Comparison of ENCODE assay signal across 8 cellular contexts in the genomic region with DNA sequence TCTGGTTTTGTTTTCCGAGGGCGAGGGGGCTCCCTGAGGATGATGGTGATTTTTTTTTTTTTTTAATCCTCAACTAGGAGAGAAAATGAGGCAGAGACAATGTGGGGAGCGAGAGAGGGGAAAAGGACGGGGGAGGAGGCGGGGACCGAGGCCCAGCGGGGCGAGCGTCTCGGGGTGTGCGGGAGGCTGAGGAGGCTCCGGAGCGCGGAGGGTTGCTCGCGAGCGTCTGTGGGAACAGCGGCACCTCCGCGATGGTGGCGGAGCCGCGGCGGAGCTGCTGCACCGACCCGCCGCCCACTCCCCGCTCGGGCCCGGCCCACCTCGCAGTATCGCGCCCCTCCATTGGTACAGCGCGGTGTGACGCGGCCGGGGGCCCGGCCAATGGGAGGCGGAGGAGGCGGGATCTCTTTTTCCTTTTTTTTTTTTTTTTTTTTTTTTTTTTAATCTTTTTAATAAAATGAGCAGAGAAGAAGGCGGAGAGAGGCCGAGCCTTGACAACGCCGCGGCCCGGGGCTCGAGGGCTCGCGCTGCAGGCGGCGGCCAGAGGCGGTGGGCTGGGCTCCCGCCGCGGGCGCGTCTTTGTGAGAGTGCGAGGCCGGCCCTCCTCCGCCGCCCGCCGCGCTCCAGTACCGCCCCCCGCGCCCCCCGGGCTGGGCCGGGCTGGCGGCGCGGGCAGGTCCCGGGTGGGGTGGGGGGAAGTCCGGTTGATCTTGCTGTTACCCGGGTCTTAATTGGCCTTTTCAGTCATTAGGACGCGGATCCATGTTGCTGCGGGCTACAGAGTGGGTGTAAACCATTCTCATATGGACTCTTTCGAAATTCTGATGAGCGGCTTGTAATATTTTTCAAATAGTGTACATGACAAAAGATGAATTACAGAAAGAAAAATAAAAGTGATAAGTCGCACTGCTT. TPM values are rescaled to one million over a fixed set of nuclear protein-coding genes. Genes with fewer than 3 reads are reported as not detected.
DNase-seq lines count a peak whose midpoint lies in the region; ATAC-seq and TF ChIP-seq lines count a peak whose summit lies in the region.

Gene RERE, minus strand, starts transcription at position 228 of the 912 bp plus-strand sequence.

- DNase-seq in DMS153 (lab: John Stamatoyannopoulos, UW) (peak; percentile 98), IMR-90 (peak; percentile 91), PC-9 (peak; percentile 71 to 96), activated T-cell treated with anti-CD3 and anti-CD28 coated beads for 48 hours (ENCODE audit: low read depth) (peak; percentile 97), erythroblast (lab: John Stamatoyannopoulos, UW) (peak; percentile 96 to 98)
- peak; percentile 96 for DNase-seq in stimulated activated CD8-positive, alpha-beta memory T cell treated with anti-CD3 and anti-CD28 coated beads, Interleukin-7, amount 100 ng/mL, for 1 hour (ENCODE audit: low read depth in 2 of 2)

- peak within 1 kb of the TSS; percentile 69 for H3K18ac ChIP-seq in IMR-90 (ENCODE audit: low read depth, low read length)

- peak within 1 kb of the TSS; percentile 40 for H4K5ac ChIP-seq in IMR-90 (ENCODE audit: low read depth, low read length)

- H3K36me3 ChIP-seq in IMR-90 (ENCODE audit: control insufficient read depth, insufficient read depth, low read length) (no peaks in the 10 kb centered on the region), PC-9 (ENCODE audit: low read depth) (no peaks in the 10 kb centered on the region), muscle layer of colon (ENCODE audit: insufficient read depth, low read length) (no peaks in the 10 kb centered on the region)

- peaks cover 2% of the 10 kb centered on the region; the same call in 1 of the 2 replicates for H3K9me1 ChIP-seq in IMR-90 (ENCODE audit: insufficient read depth, low read length)

- H3K56ac ChIP-seq in IMR-90 (ENCODE audit: extremely low read depth, insufficient read depth, low read length) = peak within 1 kb of the TSS; percentile 67

- dilution Hi-C loops in IMR-90 (cut with HindIII; ENCODE audit: low sequenced_read_pairs, unreplicated experiment) = no loop called here

- H3K4me1 ChIP-seq in IMR-90 (ENCODE audit: control insufficient read depth, insufficient read depth, low read length) = peaks cover 7% of the 10 kb centered on the region
- peaks cover 47% of the 10 kb centered on the region for H3K4me1 ChIP-seq in PC-9 (replicated peaks; ENCODE audit: insufficient read depth)
- peaks cover 35% of the 10 kb centered on the region for H3K4me1 ChIP-seq in muscle layer of colon (ENCODE audit: insufficient read depth, low read length)

- H3K79me2 ChIP-seq in PC-9 (ENCODE audit: low read depth) = peaks cover 42% of the 10 kb centered on the region

- TF ChIP-seq POLR2A in IMR-90 (IDR thresholded peaks at IDR 0.05; ENCODE audit: low read depth, low read length) (peak; percentile 93), erythroblast (IDR thresholded peaks at IDR 0.05; ENCODE audit: low read length) (peak; percentile 82)

- H3K79me1 ChIP-seq in IMR-90 (ENCODE audit: low read depth in 1 of 2, low read length in 2 of 2) = peaks cover 11 to 31% of the 10 kb centered on the region in 2 experiments; a peak in 3 of 4 replicates

- peak within 1 kb of the TSS; percentile 87 for H3K23ac ChIP-seq in IMR-90 (ENCODE audit: low read depth, low read length)

- H2BK20ac ChIP-seq in IMR-90 (ENCODE audit: low read depth, low read length) = 0 out of 2 replicates have a peak within 1 kb of the TSS, but pooled peaks have one; percentile 32

- H3K9ac ChIP-seq in IMR-90 (ENCODE audit: low read depth, low read length) = peak within 1 kb of the TSS; percentile 92
- peak within 1 kb of the TSS; percentile 96 for H3K9ac ChIP-seq in muscle layer of colon (ENCODE audit: low read length)

- POLR2A ChIA-PET in IMR-90 (lab: Charles Lee; ENCODE audit: unreplicated experiment) = no interaction called here
- POLR2A ChIA-PET in PC-9 (lab: Charles Lee; ENCODE audit: unreplicated experiment) = interaction anchor here (0.6 to 0.9 kb wide), 2 partner anchors 130 to 157 kb away, joined by 4 to 22 read pairs; no protein-coding TSS in a partner anchor

- H2BK120ac ChIP-seq in IMR-90 (ENCODE audit: low read depth, low read length) = peak within 1 kb of the TSS; percentile 68

- BruUV-seq in IMR-90 (replicated peaks; lab: Mats Ljungman, UMichigan) = no TSS peak
- no TSS peak for BruUV-seq in PC-9 (replicated peaks; lab: Mats Ljungman, UMichigan)

- H2AK9ac ChIP-seq in IMR-90 (replicated peaks; ENCODE audit: low read depth, low read length, poor library complexity) = peak within 1 kb of the TSS; percentile 68

- H2BK5ac ChIP-seq in IMR-90 (ENCODE audit: low read depth, low read length, poor library complexity, severe bottlenecking) = peak within 1 kb of the TSS; percentile 83

- peak within 1 kb of the TSS; percentile 83 to 85 for H4K8ac ChIP-seq in IMR-90 (ENCODE audit: low read depth in 2 of 2, low read length in 2 of 2)

- peak within 1 kb of the TSS; percentile 92 for H3K27ac ChIP-seq in IMR-90 (ENCODE audit: insufficient read depth, low read length)
- peak within 1 kb of the TSS; percentile 73 for H3K27ac ChIP-seq in PC-9
- peak within 1 kb of the TSS; percentile 99 for H3K27ac ChIP-seq in muscle layer of colon (ENCODE audit: low read depth, low read length)

- H3K9me3 ChIP-seq in IMR-90 (ENCODE audit: control insufficient read depth, insufficient read depth, low read length) (no peaks in the 10 kb centered on the region), PC-9 (ENCODE audit: insufficient read depth, low read depth) (no peaks in the 10 kb centered on the region), muscle layer of colon (ENCODE audit: low read length) (no peaks in the 10 kb centered on the region)

- H3F3A ChIP-seq in PC-9 (ENCODE audit: insufficient read depth, low read depth) = peaks cover 22% of the 10 kb centered on the region

- peak within 1 kb of the TSS; percentile 89 for H3K14ac ChIP-seq in IMR-90 (replicated peaks; ENCODE audit: low read depth, low read length)

- ATAC-seq in GM21529 (IDR thresholded peaks at IDR 0.05; ENCODE audit: unreplicated experiment) (peak; percentile 90), IMR-90 (ENCODE audit: low read depth) (peak; percentile 91)

- CTCF ChIA-PET in IMR-90 (lab: Yijun Ruan, JAX) (interaction anchor here (0.8 kb wide), 1 partner anchor 70 kb away, joined by 4 read pairs; no protein-coding TSS in a partner anchor), PC-9 (lab: Charles Lee) (no interaction called here)

- H3K4me2 ChIP-seq in IMR-90 (ENCODE audit: low read depth, low read length) (peak within 1 kb of the TSS; percentile 92), PC-9 (peak within 1 kb of the TSS; percentile 98)

- H3K9me2 ChIP-seq in PC-9 (ENCODE audit: insufficient read depth) = no peaks in the 10 kb centered on the region

- intact Hi-C loops in IMR-90 (cut with micrococcal nuclease) = loop anchor here (5.0 to 10.0 kb wide), 4 partner anchors 40 to 353 kb away; no protein-coding TSS in a partner anchor
- intact Hi-C loops in PC-9 (cut with micrococcal nuclease; ENCODE audit: unreplicated experiment) = loop anchor here (1.0 to 5.0 kb wide), 2 partner anchors 28 to 85 kb away; no protein-coding TSS in a partner anchor

- peak within 1 kb of the TSS; percentile 93 for H2AFZ ChIP-seq in IMR-90 (replicated peaks; ENCODE audit: low read length, poor library complexity)
- H2AFZ ChIP-seq in PC-9 = peak within 1 kb of the TSS; percentile 87

- no peak within 1 kb of the TSS for H2BK15ac ChIP-seq in IMR-90 (ENCODE audit: low read depth, low read length)

- peak within 1 kb of the TSS; percentile 76 for H2AK5ac ChIP-seq in IMR-90 (ENCODE audit: low read depth, low read length)

- WGBS in IMR-90 (ENCODE audit: extremely low coverage in 2 of 2, insufficient read length in 1 of 2), 2 experiments = 7% methylated on average over 14 of the region's 82 CpGs; no CpG with 5 or more reads in 1 of the 2 experiments

- H3K27me3 ChIP-seq in IMR-90 (ENCODE audit: control insufficient read depth, insufficient read depth, low read length) (no peaks in the 10 kb centered on the region), PC-9 (ENCODE audit: insufficient read depth, low read depth) (no peaks in the 10 kb centered on the region), muscle layer of colon (ENCODE audit: control insufficient read depth in 1 of 2, insufficient read depth in 2 of 2, low read length in 2 of 2) (no peaks in the 10 kb centered on the region)

- TF ChIP-seq CTCF in IMR-90 (conservative IDR thresholded peaks at IDR 0.05; ENCODE audit: low read depth, low read length) (peak; percentile 15; the same call in 1 of the 2 replicates), PC-9 (conservative IDR thresholded peaks at IDR 0.05) (no peak)

- peak within 1 kb of the TSS; percentile 83 for H3K4ac ChIP-seq in IMR-90 (ENCODE audit: low read depth, low read length)

- H3K4me3 ChIP-seq in IMR-90 (ENCODE audit: insufficient read depth, low read depth, low read length) = peak within 1 kb of the TSS; percentile 82
- H3K4me3 ChIP-seq in PC-9 = peak within 1 kb of the TSS; percentile 92
- H3K4me3 ChIP-seq in muscle layer of colon (ENCODE audit: low read depth in 1 of 2, low read length in 2 of 2) = peak within 1 kb of the TSS; percentile 93 to 99

- H4K20me1 ChIP-seq in IMR-90 (ENCODE audit: insufficient read depth, low read length) = peaks cover 17% of the 10 kb centered on the region; the same call in 1 of the 2 replicates
- H4K20me1 ChIP-seq in PC-9 (ENCODE audit: insufficient read depth) = no peaks in the 10 kb centered on the region

- TF ChIP-seq RAD21 in IMR-90 (IDR thresholded peaks at IDR 0.05; ENCODE audit: low read length) = no peak

- peak within 1 kb of the TSS; percentile 56 for H4K91ac ChIP-seq in IMR-90 (ENCODE audit: insufficient read depth, low read depth, low read length)

- in situ Hi-C loops in IMR-90 (cut with MboI; ENCODE audit: low sequenced_read_pairs) = no loop called here

TF ChIP-seq in IMR-90, 13 proteins besides CTCF, POLR2A, EP300 and RAD21:
- no peak for TF ChIP-seq SMC3 (IDR thresholded peaks at IDR 0.05; ENCODE audit: low read depth, low read length)
- TF ChIP-seq FOS (IDR thresholded peaks at IDR 0.05; ENCODE audit: low read depth, low read length) = peak; percentile 29; the same call in 1 of the 2 replicates
- 0 out of 2 replicates have a peak, but pooled peaks have one; percentile 17 for TF ChIP-seq CEBPB (IDR thresholded peaks at IDR 0.05; ENCODE audit: low read depth, low read length)
- peak; percentile 61; the same call in 1 of the 2 replicates for TF ChIP-seq MAZ (IDR thresholded peaks at IDR 0.05; ENCODE audit: borderline replicate concordance, low read depth, low read length)
- no peak for TF ChIP-seq MAFK (IDR thresholded peaks at IDR 0.05; ENCODE audit: low read depth, low read length)
- TF ChIP-seq RCOR1 (IDR thresholded peaks at IDR 0.05; ENCODE audit: insufficient replicate concordance, low read length) = no peak

RNA-seq across cellular contexts. Expression of gene RERE, which starts in this region (rescaled TPM):
- total RNA-seq in IMR-90 (2012; rRNA removed) = 11.5 and 15.8 TPM in 2 replicates
- 13.5 and 25.1 TPM in 2 replicates for polyA plus RNA-seq in IMR-90 (2012; rRNA removed)
- polyA plus RNA-seq in IMR-90 (2012; cell fraction: cytosol; rRNA removed) = 7.6 and 12.1 TPM in 2 replicates
- 27.4 and 39.6 TPM in 2 replicates for polyA plus RNA-seq in IMR-90 (2012; cell fraction: nucleus; rRNA removed; ENCODE audit: low replicate concordance)
- 73.4 and 98.7 TPM in 2 replicates for total RNA-seq in PC-9 (2021)

Comparison
In these comparisons a context has a peak if more than half of its experiments do, and no peak if none do; other contexts are left out.
1. Peak in every context shown above with its lines: DNase-seq, ATAC-seq, H3K4me3 ChIP-seq and H3K27ac ChIP-seq.